12 cellular contexts compared by ENCODE assay signal in genomic region chr16:80317132-80318098, GRCh38.
DNase-seq lines count a peak whose midpoint lies in the region; ATAC-seq, FAIRE-seq and TF ChIP-seq lines count a peak whose summit lies in the region.
"Had no signal": no experiment of that assay in that cellular context is flagged by ENCODE, and none has a peak within 500 bp of the region (broad histone marks: within the 10 kb centered on the region; RNA-seq: fewer than 3 reads in every experiment).

No MANE protein-coding gene starts in this region.

- H3K36me3 ChIP-seq in BE2C: no peaks in the 10 kb centered on the region
- H3K36me3 ChIP-seq: spleen had no signal

- CTCF ChIA-PET in AG04450 (lab: Charles Lee): interaction anchor here (0.8 to 1.3 kb wide), 2 partner anchors 12 to 58 kb away, joined by 3 read pairs; no protein-coding TSS in a partner anchor

- POLR2A ChIA-PET in AG04450 (lab: Yijun Ruan, JAX): no interaction called here

- H3K27ac ChIP-seq in AG04450 (ENCODE audit: low read depth, low read length): no peak overlapping the region
- H3K27ac ChIP-seq: spleen had no signal

- no peak for TF ChIP-seq POLR2A in GM12892 (IDR thresholded peaks at IDR 0.05; ENCODE audit: low read depth, low read length)

- ATAC-seq in GM21737 (IDR thresholded peaks at IDR 0.05; ENCODE audit: unreplicated experiment): no peak
- ATAC-seq: left ventricle myocardium superior had no signal

- H3K4me3 ChIP-seq in AG04450 (ENCODE audit: low read depth, low read length) (no peak overlapping the region), BE2C (ENCODE audit: low read depth, low read length) (no peak overlapping the region)
- H3K4me3 ChIP-seq: spleen had no signal

- no peak for FAIRE-seq in GM12892 (lab: Jason Lieb, UNC)
- FAIRE-seq: G401.6 had no signal

- no peaks in the 10 kb centered on the region for H3K4me1 ChIP-seq in BE2C
- H3K4me1 ChIP-seq: spleen had no signal

- no peaks in the 10 kb centered on the region for H3K9me3 ChIP-seq in AG04450 (ENCODE audit: control insufficient read depth, insufficient read depth, low read length)
- H3K9me3 ChIP-seq in BE2C: no peaks in the 10 kb centered on the region; the same call in 1 of the 2 replicates
- H3K9me3 ChIP-seq: spleen had no signal

- H3K27me3 ChIP-seq in AG04450 (ENCODE audit: control insufficient read depth, insufficient read depth, low read length) (no peaks in the 10 kb centered on the region), BE2C (no peaks in the 10 kb centered on the region)

- TF ChIP-seq CTCF in AG04450 (IDR thresholded peaks at IDR 0.05; ENCODE audit: low read depth, low read length) (peak; percentile 58), GM12873 (IDR thresholded peaks at IDR 0.05; ENCODE audit: insufficient read depth, low read depth, low read length, missing control alignments) (peak; percentile 54), BE2C (IDR thresholded peaks at IDR 0.05; ENCODE audit: low read depth, low read length) (no peak)

- DNase-seq in AG04450 (ENCODE audit: low read depth, low spot score): no peak
- peak; percentile 2 for DNase-seq in RKO (ENCODE audit: low spot score)
- peak; percentile 71 for DNase-seq in iPS-NIHi7 (ENCODE audit: extremely low spot score)
- no peak for DNase-seq in GM12892 (ENCODE audit: insufficient read length)
- no peak for DNase-seq in effector CD8-positive, alpha-beta T cell (lab: John Stamatoyannopoulos, UW)
- DNase-seq in BE2C: no peak
- DNase-seq: activated naive CD4-positive, alpha-beta T cell; left ventricle myocardium superior; spleen had no signal

Comparison
In these comparisons a context has a peak if more than half of its experiments do, and no peak if none do; other contexts are left out.
1. DNase-seq: peak in RKO (single experiment) and iPS-NIHi7 (single experiment); none in AG04450 (single experiment), GM12892 (single experiment), effector CD8-positive, alpha-beta T cell (single experiment) and BE2C (single experiment).